In the genomic region with DNA sequence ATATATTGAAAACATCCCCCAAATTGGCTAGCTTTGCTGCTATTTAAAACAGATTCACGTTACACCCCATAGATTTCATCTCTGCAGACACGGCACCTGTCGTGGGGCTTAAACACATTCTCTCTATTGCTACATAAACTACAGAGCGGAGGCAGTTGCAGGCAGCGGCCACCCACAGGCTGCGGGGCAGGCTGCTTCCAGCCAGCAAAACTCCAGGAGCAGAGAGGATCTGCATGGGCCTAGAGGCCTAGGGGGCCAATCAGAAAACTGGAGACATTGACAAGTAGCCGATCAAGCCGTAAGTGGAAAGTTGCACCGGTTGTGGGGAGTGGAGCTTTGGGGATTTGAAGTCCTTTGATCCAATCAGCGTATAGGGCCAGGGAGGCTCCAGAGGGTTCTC, we compare ENCODE assay signal across 1 cellular context.
TF ChIP-seq lines count a peak whose summit lies in the region.

No MANE protein-coding gene starts in this region.

TF ChIP-seq in HepG2, 621 proteins besides CTCF, POLR2A, EP300 and RAD21 (continued from another document):
- TF ChIP-seq AFF4 (CRISPR knock-in tag; IDR thresholded peaks at IDR 0.05) = no peak
- TF ChIP-seq ZNF782 (CRISPR knock-in tag; IDR thresholded peaks at IDR 0.05; ENCODE audit: borderline replicate concordance) = no peak
- no peak for TF ChIP-seq ZNF740 (CRISPR knock-in tag; IDR thresholded peaks at IDR 0.05)
- no peak for TF ChIP-seq ZNF839 (CRISPR knock-in tag; IDR thresholded peaks at IDR 0.05; ENCODE audit: borderline replicate concordance)
- TF ChIP-seq, protein P1, sequence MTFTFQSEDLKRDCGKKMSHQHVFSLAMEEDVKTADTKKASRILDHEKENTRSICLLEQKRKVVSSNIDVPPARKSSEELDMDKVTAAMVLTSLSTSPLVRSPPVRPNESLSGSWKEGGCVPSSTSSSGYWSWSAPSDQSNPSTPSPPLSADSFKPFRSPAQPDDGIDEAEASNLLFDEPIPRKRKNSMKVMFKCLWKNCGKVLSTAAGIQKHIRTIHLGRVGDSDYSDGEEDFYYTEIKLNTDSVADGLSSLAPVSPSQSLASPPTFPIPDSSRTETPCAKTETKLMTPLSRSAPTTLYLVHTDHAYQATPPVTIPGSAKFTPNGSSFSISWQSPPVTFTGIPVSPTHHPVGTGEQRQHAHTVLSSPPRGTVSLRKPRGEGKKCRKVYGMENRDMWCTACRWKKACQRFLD (CRISPR knock-in tag; IDR thresholded peaks at IDR 0.05; ENCODE audit: borderline replicate concordance) = no peak
- TF ChIP-seq KDM3A (CRISPR knock-in tag; IDR thresholded peaks at IDR 0.05; ENCODE audit: low read depth) = no peak
- TF ChIP-seq AKAP8 (CRISPR knock-in tag; IDR thresholded peaks at IDR 0.05) = no peak
- TF ChIP-seq, protein P2, sequence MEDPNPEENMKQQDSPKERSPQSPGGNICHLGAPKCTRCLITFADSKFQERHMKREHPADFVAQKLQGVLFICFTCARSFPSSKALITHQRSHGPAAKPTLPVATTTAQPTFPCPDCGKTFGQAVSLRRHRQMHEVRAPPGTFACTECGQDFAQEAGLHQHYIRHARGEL (CRISPR knock-in tag; IDR thresholded peaks at IDR 0.05) = no peak
- no peak for TF ChIP-seq ZNF256 (CRISPR knock-in tag; conservative IDR thresholded peaks at IDR 0.05)
- no peak for TF ChIP-seq FOXA1 (IDR thresholded peaks at IDR 0.05)
- no peak for TF ChIP-seq FOXA1 (CRISPR knock-in tag; IDR thresholded peaks at IDR 0.05)
- TF ChIP-seq KLF9 (CRISPR knock-in tag; IDR thresholded peaks at IDR 0.05; ENCODE audit: low read depth) = no peak
- no peak for TF ChIP-seq ELF1 (CRISPR knock-in tag; IDR thresholded peaks at IDR 0.05)
- TF ChIP-seq SMAD3 (CRISPR knock-in tag; IDR thresholded peaks at IDR 0.05) = no peak
- no peak for TF ChIP-seq SMARCE1 (IDR thresholded peaks at IDR 0.05; ENCODE audit: borderline replicate concordance)
